12 cellular contexts compared by ENCODE assay signal in genomic region chr4:151259752-151260151, GRCh38. TPM values are rescaled to one million over a fixed set of nuclear protein-coding genes. Genes with fewer than 3 reads are reported as not detected.
"Had no signal": no experiment of that assay in that cellular context is flagged by ENCODE, and none has a peak within 500 bp of the region (broad histone marks: within the 10 kb centered on the region; RNA-seq: fewer than 3 reads in every experiment).

No MANE protein-coding gene starts in this region.

- DNase-seq: GOT3, H7, H9, HCEC 1CT had no signal

- ATAC-seq: GM23338, HCT116 had no signal

- FAIRE-seq: H1, H54 had no signal

- H3K4me1 ChIP-seq: HAP-1 had no signal

- H3K36me3 ChIP-seq: HAP-1 had no signal

- H3K9me3 Mint-ChIP-seq: HFFc6 had no signal

- H3K4me2 ChIP-seq: GM23338 had no signal

- H3K9me3 ChIP-seq: HAP-1 had no signal

- H3K27ac Mint-ChIP-seq: GM23338, HFFc6 had no signal

- H3K27ac ChIP-seq: GM23248 had no signal

- H3K9ac ChIP-seq: GM23248 had no signal

- H2AFZ ChIP-seq: GM23248, GM23338 had no signal

- H3K4me3 Mint-ChIP-seq: GM23338, H9, HFFc6 had no signal

- H3K4me3 ChIP-seq: GM23248, GM23338, HAP-1 had no signal

RNA-seq across cellular contexts. Expression of gene PRSS48, which starts 17.2 kb away (rescaled TPM):
- total RNA-seq: GM23248, GM23338, H1, H4, H7, H9, HFFc6 had no signal
- polyA plus RNA-seq: GM23248, H1 had no signal
